1 cellular context compared by ENCODE assay signal in genomic region chr1:176720835-176721234, GRCh38.
TF ChIP-seq lines count a peak whose summit lies in the region.

No MANE protein-coding gene starts in this region.

TF ChIP-seq in H1, 55 proteins besides CTCF, POLR2A, EP300 and RAD21 (continued from another document):
- TF ChIP-seq CTBP2 (IDR thresholded peaks at IDR 0.05; ENCODE audit: borderline replicate concordance, insufficient read depth, insufficient read length, low read length) (no peak), RBBP5 (IDR thresholded peaks at IDR 0.05; ENCODE audit: borderline replicate concordance, low read depth, low read length) (no peak), GTF2F1 (IDR thresholded peaks at IDR 0.05; ENCODE audit: borderline replicate concordance, low read depth, low read length) (no peak), HDAC2 (IDR thresholded peaks at IDR 0.05; ENCODE audit: borderline replicate concordance in 1 of 2, low read depth in 2 of 2, low read length in 2 of 2) (no peak), RFX5 (IDR thresholded peaks at IDR 0.05; ENCODE audit: borderline replicate concordance, low read depth, low read length) (no peak), JUN (IDR thresholded peaks at IDR 0.05; ENCODE audit: low read depth, low read length) (no peak), CHD2 (IDR thresholded peaks at IDR 0.05; ENCODE audit: low read length) (no peak), SP2 (IDR thresholded peaks at IDR 0.05; ENCODE audit: low read length) (no peak), KDM5A (IDR thresholded peaks at IDR 0.05; ENCODE audit: low read length) (no peak), GABPA (IDR thresholded peaks at IDR 0.05; ENCODE audit: borderline replicate concordance, insufficient read depth, low read length) (no peak), ASH2L (IDR thresholded peaks at IDR 0.05; ENCODE audit: low read length) (no peak)
